ENCODE assay signal across 20 cellular contexts in genomic region chr13:44869167-44869566, GRCh38.
"Had no signal": no experiment of that assay in that cellular context is flagged by ENCODE, and none has a peak within 500 bp of the region (broad histone marks: within the 10 kb centered on the region; RNA-seq: fewer than 3 reads in every experiment).

No MANE protein-coding gene starts in this region.

- H3K9me3 ChIP-seq: MG63, SJSA1 had no signal

- H3K4me1 ChIP-seq: SJSA1 had no signal

- H3K4me3 ChIP-seq: MG63, SJSA1, SK-N-MC had no signal

- H3K27ac ChIP-seq: HL-60, SJSA1, SK-N-MC had no signal

- H3K36me3 ChIP-seq: MG63, SJSA1 had no signal

- H3K27me3 ChIP-seq: MG63, SJSA1 had no signal

- DNase-seq: KBM-7, MG63, NCI-H1092 treated with DMSO at 0.1 percent for 48 hours, NCI-H1436, NCI-H187, NCI-H2029, NCI-H2081 treated with DMSO at 0.1 percent for 48 hours, NCI-H2171, NCI-H226, NCI-H446, NCI-H510A, NCI-H524 treated with DMSO at 0.1 percent for 48 hours, NCI-H69, NCI-H774, Right ventricle myocardium superior, RPMI8226, SIG-M5 had no signal
